In genomic region chr17:45129426-45129939, GRCh38 we compare ENCODE assay signal across 12 cellular contexts. TPM values are rescaled to one million over a fixed set of nuclear protein-coding genes. Genes with fewer than 3 reads are reported as not detected.
DNase-seq lines count a peak whose midpoint lies in the region; ATAC-seq, FAIRE-seq and TF ChIP-seq lines count a peak whose summit lies in the region.
"Had no signal": no experiment of that assay in that cellular context is flagged by ENCODE, and none has a peak within 500 bp of the region (broad histone marks: within the 10 kb centered on the region; RNA-seq: fewer than 3 reads in every experiment).

No MANE protein-coding gene starts in this region.

- no peaks in the 10 kb centered on the region; the same call in 1 of the 2 replicates for H3K36me3 ChIP-seq in Panc1 (ENCODE audit: control insufficient read depth, insufficient read depth, low read length)
- no peaks in the 10 kb centered on the region for H3K36me3 ChIP-seq in parathyroid adenoma (ENCODE audit: control insufficient read depth, insufficient read depth, low read length)

- H3K9ac ChIP-seq in parathyroid adenoma, result no peak overlapping the region

- peaks cover 47% of the 10 kb centered on the region for H3K4me1 ChIP-seq in Panc1 (ENCODE audit: control insufficient read depth, insufficient read depth, low read length)
- H3K4me1 ChIP-seq in parathyroid adenoma, result peaks cover 5% of the 10 kb centered on the region

- peak; percentile 90 for DNase-seq in D721Med (ENCODE audit: insufficient read length, low spot score)
- no peak for DNase-seq in Panc1 (ENCODE audit: low read depth, low spot score)
- DNase-seq in left cardiac atrium, result peak; percentile 55
- DNase-seq in activated T-cell treated with anti-CD3 and anti-CD28 coated beads, Interleukin-2, amount 50 U/mL, for 1 hour, result no peak
- no peak for DNase-seq in T-helper 1 cell
- DNase-seq: activated CD4-positive, alpha-beta T cell treated with anti-CD3 and anti-CD28 coated beads for 4 hours; activated naive CD8-positive, alpha-beta T cell treated with anti-CD3 and anti-CD28 coated beads, Interleukin-2, amount 10 ng/mL, durations not matched to agents 7 days and 5 days; stimulated activated CD4-positive, alpha-beta T cell treated with anti-CD3 and anti-CD28 coated beads, Interleukin-2, amount 100 ng/mL, for 24 hours had no signal

- no peak for TF ChIP-seq CTCF in D721Med (IDR thresholded peaks at IDR 0.05; ENCODE audit: insufficient read depth, missing control alignments)
- no peak for TF ChIP-seq CTCF in Panc1 (IDR thresholded peaks at IDR 0.05)
- TF ChIP-seq CTCF in parathyroid adenoma (IDR thresholded peaks at IDR 0.05), result no peak

- BruUV-seq in Panc1 (replicated peaks; lab: Mats Ljungman, UMichigan), result no TSS peak

- FAIRE-seq in D721Med (lab: Jason Lieb, UNC), result peak; percentile 51
- FAIRE-seq: GM18507 had no signal

- H3K4me3 ChIP-seq in Panc1 (ENCODE audit: low read depth in 2 of 2, low read length in 2 of 2), result peak overlapping the region in 1 of 2 experiments; percentile 74; a peak in 3 of 4 replicates
- no peak overlapping the region for H3K4me3 ChIP-seq in parathyroid adenoma (ENCODE audit: low read depth, low read length)

- in situ Hi-C loops in Panc1 (cut with HindIII; ENCODE audit: low pct_unique_long_range_greater_than_20kb, low sequenced_read_pairs), result no loop called here

- H3K27ac ChIP-seq in Panc1 (ENCODE audit: low read length) (peak overlapping the region; percentile 83), parathyroid adenoma (no peak overlapping the region)

- H3K9me3 ChIP-seq in Panc1 (ENCODE audit: control insufficient read depth, insufficient read depth, low read depth, low read length) (no peaks in the 10 kb centered on the region), parathyroid adenoma (ENCODE audit: control insufficient read depth, low read length) (no peaks in the 10 kb centered on the region)

- POLR2A ChIA-PET in Panc1 (lab: Charles Lee), result no interaction called here

- H3K79me2 ChIP-seq in parathyroid adenoma, result no peaks in the 10 kb centered on the region

- intact Hi-C loops in Panc1 (cut with micrococcal nuclease; ENCODE audit: unreplicated experiment), result no loop called here
- intact Hi-C loops in left cardiac atrium (cut with DNase I), result no loop called here

- CTCF ChIA-PET in Panc1 (lab: Charles Lee), result no interaction called here

- H3K4me2 ChIP-seq in parathyroid adenoma (ENCODE audit: low read length), result no peak overlapping the region

- H3K27me3 ChIP-seq in Panc1 (ENCODE audit: control insufficient read depth, insufficient read depth, low read length), result no peaks in the 10 kb centered on the region
- no peaks in the 10 kb centered on the region for H3K27me3 ChIP-seq in parathyroid adenoma (ENCODE audit: control insufficient read depth, insufficient read depth, low read length)

- ATAC-seq in Panc1, result no peak; the same call in 1 of the 2 replicates
- ATAC-seq in left cardiac atrium, result no peak
- ATAC-seq in GM21619 (IDR thresholded peaks at IDR 0.05; ENCODE audit: unreplicated experiment), result no peak
- ATAC-seq in GM21360 (IDR thresholded peaks at IDR 0.05; ENCODE audit: unreplicated experiment), result no peak

- H2AFZ ChIP-seq in parathyroid adenoma, result peak overlapping the region; percentile 14

RNA-seq across cellular contexts. Expression of gene PLCD3, which starts 2.8 kb away (rescaled TPM):
- total RNA-seq in Panc1 (2021; ENCODE audit: unreplicated experiment), result 125 TPM
- polyA plus RNA-seq in Panc1 (2012; ENCODE audit: insufficient read length), result 158 TPM
- total RNA-seq in left cardiac atrium, result 100 to 1,000 TPM in 1 of 2 donors, 10 to 100 TPM in 1; 92.1 to 132 TPM

RNA-seq across cellular contexts. Expression of gene ACBD4, which starts 6.0 kb away (rescaled TPM):
- 7.7 TPM for total RNA-seq in Panc1 (2021; ENCODE audit: unreplicated experiment)
- polyA plus RNA-seq in Panc1 (2012; ENCODE audit: insufficient read length), result 10.3 TPM
- total RNA-seq in left cardiac atrium, result 1 to 10 TPM; 8.4 to 8.7 TPM

RNA-seq across cellular contexts. Expression of gene HEXIM1, which starts 18.8 kb away (rescaled TPM):
- total RNA-seq in Panc1 (2021; ENCODE audit: unreplicated experiment), result 59.1 TPM
- 80.0 TPM for polyA plus RNA-seq in Panc1 (2012; ENCODE audit: insufficient read length)
- 10 to 100 TPM; 27.8 to 31.7 TPM for total RNA-seq in left cardiac atrium

RNA-seq across cellular contexts. Expression of gene HEXIM2, which starts 32.2 kb away (rescaled TPM):
- total RNA-seq in Panc1 (2021; ENCODE audit: unreplicated experiment) (4.5 TPM), left cardiac atrium (1 to 10 TPM; 4.2 to 4.4 TPM)
- 10.5 TPM for polyA plus RNA-seq in Panc1 (2012; ENCODE audit: insufficient read length)

Comparison
In these comparisons a context has a peak if more than half of its experiments do, and no peak if none do; other contexts are left out.
1. DNase-seq: peak in D721Med (single experiment) and left cardiac atrium (single experiment); none in Panc1 (single experiment), activated T-cell treated with anti-CD3 and anti-CD28 coated beads, Interleukin-2, amount 50 U/mL, for 1 hour (single experiment) and T-helper 1 cell (0 of 5).